Comparison of ENCODE assay signal across 8 cellular contexts in genomic region chr20:46362931-46363872, GRCh38. TPM values are rescaled to one million over a fixed set of nuclear protein-coding genes. Genes with fewer than 3 reads are reported as not detected.
DNase-seq lines count a peak whose midpoint lies in the region; ATAC-seq and TF ChIP-seq lines count a peak whose summit lies in the region.

No MANE protein-coding gene starts in this region.

- no peaks in the 10 kb centered on the region for H3K27me3 ChIP-seq in KMS-11 (ENCODE audit: insufficient read depth, low read depth)

- H3K4me1 ChIP-seq in KMS-11 (ENCODE audit: low read depth, poor library complexity, severe bottlenecking), result peaks cover 61% of the 10 kb centered on the region

- CTCF ChIA-PET in activated CD8-positive, alpha-beta memory T cell treated with anti-CD3 and anti-CD28 coated beads, Interleukin-2, amount 10 ng/mL, durations not matched to agents 7 days and 5 days (lab: Charles Lee), result interaction anchor here (1.1 to 2.4 kb wide), 6 partner anchors 14 to 44 kb away, joined by 3 to 16 read pairs (median 7); partner anchors contain the start of gene ELMO2

- no peaks in the 10 kb centered on the region for H3K9me3 Mint-ChIP-seq in activated CD8-positive, alpha-beta memory T cell treated with anti-CD3 and anti-CD28 coated beads, Interleukin-2, amount 10 ng/mL, durations not matched to agents 7 days and 5 days (ENCODE audit: low read depth)
- H3K9me3 Mint-ChIP-seq in central memory CD8-positive, alpha-beta T cell, result no peaks in the 10 kb centered on the region
- no peaks in the 10 kb centered on the region for H3K9me3 Mint-ChIP-seq in nephron

- no peak overlapping the region for H2AFZ ChIP-seq in KMS-11 (ENCODE audit: low read depth)

- H3K4me1 Mint-ChIP-seq in activated CD8-positive, alpha-beta memory T cell treated with anti-CD3 and anti-CD28 coated beads, Interleukin-2, amount 10 ng/mL, durations not matched to agents 7 days and 5 days, result peaks cover 70% of the 10 kb centered on the region
- H3K4me1 Mint-ChIP-seq in central memory CD8-positive, alpha-beta T cell, result peaks cover 63% of the 10 kb centered on the region
- H3K4me1 Mint-ChIP-seq in nephron, result peaks cover 27% of the 10 kb centered on the region

- H4K20me1 ChIP-seq in KMS-11 (ENCODE audit: insufficient read depth), result peaks cover 4% of the 10 kb centered on the region

- peak overlapping the region; percentile 89 for H3K4me3 Mint-ChIP-seq in activated CD8-positive, alpha-beta memory T cell treated with anti-CD3 and anti-CD28 coated beads, Interleukin-2, amount 10 ng/mL, durations not matched to agents 7 days and 5 days
- H3K4me3 Mint-ChIP-seq in central memory CD8-positive, alpha-beta T cell, result peak overlapping the region; percentile 86
- H3K4me3 Mint-ChIP-seq in nephron, result peak overlapping the region; percentile 90 to 94 (median 90)

- H3K36me3 Mint-ChIP-seq in activated CD8-positive, alpha-beta memory T cell treated with anti-CD3 and anti-CD28 coated beads, Interleukin-2, amount 10 ng/mL, durations not matched to agents 7 days and 5 days, result peaks cover 32% of the 10 kb centered on the region
- H3K36me3 Mint-ChIP-seq in central memory CD8-positive, alpha-beta T cell (ENCODE audit: insufficient read depth), result peaks cover 27% of the 10 kb centered on the region
- peaks cover 23% of the 10 kb centered on the region for H3K36me3 Mint-ChIP-seq in nephron (ENCODE audit: low read depth)

- no peak for DNase-seq in activated CD8-positive, alpha-beta memory T cell treated with anti-CD3 and anti-CD28 coated beads, Interleukin-2, amount 10 ng/mL, durations not matched to agents 7 days and 5 days
- DNase-seq in activated CD8-positive, alpha-beta memory T cell treated with anti-CD3 and anti-CD28 coated beads for 24 hours, result no peak
- DNase-seq in central memory CD8-positive, alpha-beta T cell (ENCODE audit: low spot score in 2 of 2), result no peak
- DNase-seq in NK-92 treated with Interleukin-12 subunit alpha and Interleukin-12 subunit beta, amount 100 ng/mL, for 24 hours (lab: John Stamatoyannopoulos, UW), result no peak
- no peak for DNase-seq in NCI-H1105 (lab: John Stamatoyannopoulos, UW)
- no peak for DNase-seq in erythroblast (lab: John Stamatoyannopoulos, UW)

- H3K27ac Mint-ChIP-seq in activated CD8-positive, alpha-beta memory T cell treated with anti-CD3 and anti-CD28 coated beads, Interleukin-2, amount 10 ng/mL, durations not matched to agents 7 days and 5 days, result peak overlapping the region; percentile 92
- H3K27ac Mint-ChIP-seq in central memory CD8-positive, alpha-beta T cell (ENCODE audit: low read depth), result peak overlapping the region; percentile 97
- H3K27ac Mint-ChIP-seq in nephron, result peak overlapping the region; percentile 42 to 94 (median 91)

- H3K4me3 ChIP-seq in KMS-11 (IDR thresholded peaks at IDR 0.05; ENCODE audit: insufficient read depth, low read depth, low read length), result peak overlapping the region; percentile 58

- H3K27ac ChIP-seq in KMS-11, result peak overlapping the region; percentile 82

- H3K36me3 ChIP-seq in KMS-11 (ENCODE audit: insufficient read depth), result peaks cover 10% of the 10 kb centered on the region; the same call in 1 of the 2 replicates

- no peaks in the 10 kb centered on the region for H3K27me3 Mint-ChIP-seq in activated CD8-positive, alpha-beta memory T cell treated with anti-CD3 and anti-CD28 coated beads, Interleukin-2, amount 10 ng/mL, durations not matched to agents 7 days and 5 days
- no peaks in the 10 kb centered on the region for H3K27me3 Mint-ChIP-seq in central memory CD8-positive, alpha-beta T cell
- H3K27me3 Mint-ChIP-seq in nephron (ENCODE audit: low read depth), result no peaks in the 10 kb centered on the region

- TF ChIP-seq POLR2A in erythroblast (IDR thresholded peaks at IDR 0.05; ENCODE audit: low read length), result no peak

- peaks cover 42% of the 10 kb centered on the region for H3K79me2 ChIP-seq in KMS-11 (ENCODE audit: insufficient read depth, low read depth)

- peak overlapping the region; percentile 97 for H3K4me2 ChIP-seq in KMS-11

- H3K9ac ChIP-seq in KMS-11, result peak overlapping the region; percentile 87

- TF ChIP-seq CTCF in KMS-11 (conservative IDR thresholded peaks at IDR 0.05; ENCODE audit: low read depth, low read length) (no peak), nephron (IDR thresholded peaks at IDR 0.05; ENCODE audit: unreplicated experiment in 3 of 3) (no peak)

- ATAC-seq in activated CD8-positive, alpha-beta memory T cell treated with anti-CD3 and anti-CD28 coated beads, Interleukin-2, amount 10 ng/mL, durations not matched to agents 7 days and 5 days, result no peak
- no peak for ATAC-seq in central memory CD8-positive, alpha-beta T cell (replicated peaks; ENCODE audit: extremely low read depth, poor library complexity, severe bottlenecking)

RNA-seq across cellular contexts. Expression of gene ELMO2, which starts 43.2 kb away (rescaled TPM):
- total RNA-seq in activated CD8-positive, alpha-beta memory T cell treated with anti-CD3 and anti-CD28 coated beads, Interleukin-2, amount 10 ng/mL, durations not matched to agents 7 days and 5 days, result 10 to 100 TPM; 80.3 to 85.5 TPM

RNA-seq across cellular contexts. Expression of gene CDH22, which starts 54.9 kb away (rescaled TPM):
- not detected for total RNA-seq in activated CD8-positive, alpha-beta memory T cell treated with anti-CD3 and anti-CD28 coated beads, Interleukin-2, amount 10 ng/mL, durations not matched to agents 7 days and 5 days
